Comparison of ENCODE assay signal across 20 cellular contexts in the genomic region with DNA sequence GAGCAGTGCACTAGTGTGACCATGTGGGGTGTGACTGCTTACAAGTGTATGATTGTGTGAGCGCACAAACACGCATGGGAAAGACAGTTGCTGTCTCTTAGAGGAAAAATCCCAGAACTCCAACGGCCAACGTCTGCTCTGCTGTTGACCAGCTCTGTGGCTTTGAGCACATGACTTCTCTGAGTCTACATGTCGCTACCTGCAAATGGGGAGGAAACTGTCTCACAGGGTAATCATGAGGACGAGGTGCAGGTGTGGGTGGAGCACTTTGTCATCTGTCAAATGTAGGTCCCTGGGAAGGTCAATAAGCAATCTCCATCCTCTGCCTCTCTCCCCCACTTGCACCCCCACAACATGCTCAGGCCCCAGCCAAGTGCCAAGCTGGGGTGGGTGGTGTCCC. TPM values are rescaled to one million over a fixed set of nuclear protein-coding genes. Genes with fewer than 3 reads are reported as not detected.
DNase-seq lines count a peak whose midpoint lies in the region; ATAC-seq, FAIRE-seq and TF ChIP-seq lines count a peak whose summit lies in the region.
"Had no signal": no experiment of that assay in that cellular context is flagged by ENCODE, and none has a peak within 500 bp of the region (broad histone marks: within the 10 kb centered on the region; RNA-seq: fewer than 3 reads in every experiment).

No MANE protein-coding gene starts in this region.

- H3K4me1 ChIP-seq in HEK293 (ENCODE audit: control insufficient read depth, insufficient read depth, low read length) = no peaks in the 10 kb centered on the region
- no peaks in the 10 kb centered on the region for H3K4me1 ChIP-seq in foreskin keratinocyte

- TF ChIP-seq CTCF in HEK293 (tag by site-specific recombination; IDR thresholded peaks at IDR 0.05) (no peak), endothelial cell (IDR thresholded peaks at IDR 0.05; ENCODE audit: unreplicated experiment) (no peak), foreskin keratinocyte (conservative IDR thresholded peaks at IDR 0.05) (no peak), CD14-positive monocyte (IDR thresholded peaks at IDR 0.05) (no peak), WERI-Rb-1 (IDR thresholded peaks at IDR 0.05; ENCODE audit: low read depth, low read length) (no peak)
- no peak for TF ChIP-seq CTCF in activated CD8-positive, alpha-beta T cell treated with anti-CD3 and anti-CD28 coated beads for 36 hours (IDR thresholded peaks at IDR 0.05)

- H3K36me3 ChIP-seq in HEK293 (ENCODE audit: control insufficient read depth in 2 of 2, insufficient read depth in 1 of 2, low read length in 2 of 2) (no peaks in the 10 kb centered on the region), WERI-Rb-1 (no peaks in the 10 kb centered on the region)
- H3K36me3 ChIP-seq: BE2C had no signal

- peaks cover 12% of the 10 kb centered on the region for H3K4me1 Mint-ChIP-seq in endothelial cell (ENCODE audit: unreplicated experiment)
- no peaks in the 10 kb centered on the region for H3K4me1 Mint-ChIP-seq in CD14-positive monocyte
- peaks cover 3% of the 10 kb centered on the region for H3K4me1 Mint-ChIP-seq in activated CD8-positive, alpha-beta T cell treated with anti-CD3 and anti-CD28 coated beads for 36 hours (ENCODE audit: low read depth)

- H3K27ac ChIP-seq in HEK293 (ENCODE audit: extremely low read depth, low read depth, low read length) (no peak overlapping the region), foreskin keratinocyte (no peak overlapping the region), WERI-Rb-1 (no peak overlapping the region)
- H3K27ac ChIP-seq: KMS-11 had no signal

- DNase-seq in HTR-8/SVneo (ENCODE audit: insufficient read length, low spot score) (no peak), endothelial cell (ENCODE audit: low spot score) (no peak), foreskin keratinocyte (peak; percentile 30 to 59), CD14-positive monocyte (ENCODE audit: low spot score) (no peak), WERI-Rb-1 (no peak)
- no peak for DNase-seq in activated CD8-positive, alpha-beta T cell treated with anti-CD3 and anti-CD28 coated beads for 36 hours
- DNase-seq: C1 segment of cervical spinal cord; Caco-2; CD4-positive, alpha-beta T cell; DMS79 treated with DMSO at 0.1 percent for 48 hours; GF-D8; HCEC 1CT; HFFc6 had no signal

- intact Hi-C loops in CD14-positive monocyte (cut with micrococcal nuclease) = loop anchor here (5.0 kb wide), 1 partner anchor 42 kb away; no protein-coding TSS in a partner anchor
- intact Hi-C loops in activated CD8-positive, alpha-beta T cell treated with anti-CD3 and anti-CD28 coated beads for 36 hours (cut with micrococcal nuclease) = no loop called here

- POLR2A ChIA-PET in HEK293 (lab: Yijun Ruan, JAX) = no interaction called here
- POLR2A ChIA-PET in activated CD8-positive, alpha-beta T cell treated with anti-CD3 and anti-CD28 coated beads for 36 hours (lab: Charles Lee) = interaction anchor here (0.5 kb wide), 1 partner anchor 126 kb away, joined by 3 read pairs; no protein-coding TSS in a partner anchor

- FAIRE-seq in HTR-8/SVneo (lab: Jason Lieb, UNC) = peak; percentile 49
- FAIRE-seq: D721Med, H54 had no signal

- peaks cover 6% of the 10 kb centered on the region for H3K27me3 Mint-ChIP-seq in endothelial cell (ENCODE audit: unreplicated experiment)
- H3K27me3 Mint-ChIP-seq in CD14-positive monocyte (ENCODE audit: low read depth in 3 of 3) = peaks cover 37 to 56% (median 41%) of the 10 kb centered on the region in 3 donors
- H3K27me3 Mint-ChIP-seq in activated CD8-positive, alpha-beta T cell treated with anti-CD3 and anti-CD28 coated beads for 36 hours = peaks cover 40% of the 10 kb centered on the region

- H3K27me3 ChIP-seq in foreskin keratinocyte (peaks cover 53% of the 10 kb centered on the region), WERI-Rb-1 (ENCODE audit: insufficient read depth, low read depth, severe bottlenecking) (no peaks in the 10 kb centered on the region)
- H3K27me3 ChIP-seq: BE2C had no signal

- H3K9me3 ChIP-seq in HEK293 (ENCODE audit: control insufficient read depth, insufficient read depth, low read depth, low read length) (no peaks in the 10 kb centered on the region), WERI-Rb-1 (ENCODE audit: severe bottlenecking) (no peaks in the 10 kb centered on the region)
- H3K9me3 ChIP-seq: BE2C, Caco-2 had no signal

- H3K4me3 ChIP-seq in HEK293 (ENCODE audit: low read depth, low read length) (no peak overlapping the region), WERI-Rb-1 (ENCODE audit: low read depth, low read length) (no peak overlapping the region)
- H3K4me3 ChIP-seq: GM23338 had no signal

- CTCF ChIA-PET in HEK293 (lab: Yijun Ruan, JAX) = interaction anchor here (0.7 to 16.6 kb wide), 3 partner anchors 39 to 314 kb away, joined by 3 to 506 read pairs (median 3); a partner anchor contains a TSS
- CTCF ChIA-PET in activated CD8-positive, alpha-beta T cell treated with anti-CD3 and anti-CD28 coated beads for 36 hours (lab: Charles Lee) = interaction anchor here (1.3 to 14.0 kb wide), 2 partner anchors 11 to 44 kb away, joined by 3 to 507 read pairs; no protein-coding TSS in a partner anchor

- no peak overlapping the region for H3K27ac Mint-ChIP-seq in endothelial cell (ENCODE audit: unreplicated experiment)
- peak overlapping the region in 1 of 7 donors; percentile 25 for H3K27ac Mint-ChIP-seq in CD14-positive monocyte
- no peak overlapping the region for H3K27ac Mint-ChIP-seq in activated CD8-positive, alpha-beta T cell treated with anti-CD3 and anti-CD28 coated beads for 36 hours
- H3K27ac Mint-ChIP-seq: CD4-positive, alpha-beta T cell; GM23338; HFFc6 had no signal

- H3K4me3 Mint-ChIP-seq in endothelial cell (ENCODE audit: unreplicated experiment) = peak overlapping the region; percentile 60
- peak overlapping the region in 1 of 2 donors; percentile 37 for H3K4me3 Mint-ChIP-seq in CD14-positive monocyte
- no peak overlapping the region for H3K4me3 Mint-ChIP-seq in activated CD8-positive, alpha-beta T cell treated with anti-CD3 and anti-CD28 coated beads for 36 hours
- H3K4me3 Mint-ChIP-seq: CD4-positive, alpha-beta T cell; GM23338; HFFc6 had no signal

- no peaks in the 10 kb centered on the region for H3K9me3 Mint-ChIP-seq in endothelial cell (ENCODE audit: unreplicated experiment)
- no peaks in the 10 kb centered on the region for H3K9me3 Mint-ChIP-seq in CD14-positive monocyte
- no peaks in the 10 kb centered on the region for H3K9me3 Mint-ChIP-seq in activated CD8-positive, alpha-beta T cell treated with anti-CD3 and anti-CD28 coated beads for 36 hours
- H3K9me3 Mint-ChIP-seq: CD4-positive, alpha-beta T cell; GM23338; HFFc6 had no signal

- H3K36me3 Mint-ChIP-seq in endothelial cell (ENCODE audit: low read depth, unreplicated experiment) = no peaks in the 10 kb centered on the region
- H3K36me3 Mint-ChIP-seq in CD14-positive monocyte = no peaks in the 10 kb centered on the region
- H3K36me3 Mint-ChIP-seq in activated CD8-positive, alpha-beta T cell treated with anti-CD3 and anti-CD28 coated beads for 36 hours (ENCODE audit: low read depth) = no peaks in the 10 kb centered on the region

- ATAC-seq in foreskin keratinocyte = peak; percentile 22
- no peak for ATAC-seq in activated CD8-positive, alpha-beta T cell treated with anti-CD3 and anti-CD28 coated beads for 36 hours
- ATAC-seq: GM23338 had no signal

TF ChIP-seq in HEK293, 187 proteins besides CTCF, POLR2A, EP300 and RAD21:
- TF ChIP-seq, protein P1, sequence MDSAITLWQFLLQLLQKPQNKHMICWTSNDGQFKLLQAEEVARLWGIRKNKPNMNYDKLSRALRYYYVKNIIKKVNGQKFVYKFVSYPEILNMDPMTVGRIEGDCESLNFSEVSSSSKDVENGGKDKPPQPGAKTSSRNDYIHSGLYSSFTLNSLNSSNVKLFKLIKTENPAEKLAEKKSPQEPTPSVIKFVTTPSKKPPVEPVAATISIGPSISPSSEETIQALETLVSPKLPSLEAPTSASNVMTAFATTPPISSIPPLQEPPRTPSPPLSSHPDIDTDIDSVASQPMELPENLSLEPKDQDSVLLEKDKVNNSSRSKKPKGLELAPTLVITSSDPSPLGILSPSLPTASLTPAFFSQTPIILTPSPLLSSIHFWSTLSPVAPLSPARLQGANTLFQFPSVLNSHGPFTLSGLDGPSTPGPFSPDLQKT (IDR thresholded peaks at IDR 0.05; ENCODE audit: borderline replicate concordance, low read depth, low read length) = no peak
- TF ChIP-seq EGR2 (tag by site-specific recombination; IDR thresholded peaks at IDR 0.05; ENCODE audit: low read depth) = 0 out of 2 replicates have a peak, but pooled peaks have one; percentile 23
- TF ChIP-seq PRDM1 (tag by site-specific recombination; IDR thresholded peaks at IDR 0.05) = no peak

RNA-seq across cellular contexts. Expression of a gene that starts 31.2 kb away (rescaled TPM):
- total RNA-seq in endothelial cell (ENCODE audit: unreplicated experiment) = 31.0 TPM
- not detected in 2 replicates for total RNA-seq in foreskin keratinocyte
- not detected in 2 replicates for polyA plus RNA-seq in foreskin keratinocyte
- not detected for polyA plus RNA-seq in CD14-positive monocyte
- not detected for total RNA-seq in activated CD8-positive, alpha-beta T cell treated with anti-CD3 and anti-CD28 coated beads for 36 hours
- total RNA-seq: A172; CD4-positive, alpha-beta T cell; GM23338; HFFc6 had no signal
- polyA plus RNA-seq: GM23338 had no signal

RNA-seq across cellular contexts. Expression of a gene that starts 38.1 kb away (rescaled TPM):
- total RNA-seq in endothelial cell (ENCODE audit: unreplicated experiment) = 10.6 TPM
- total RNA-seq in foreskin keratinocyte = 0.27 and 0.32 TPM in 2 replicates
- 0.26 and 0.37 TPM in 2 replicates for polyA plus RNA-seq in foreskin keratinocyte
- under 1 TPM; 0.15 to 0.53 TPM for polyA plus RNA-seq in CD14-positive monocyte
- under 1 TPM; 0.72 to 0.90 TPM for total RNA-seq in activated CD8-positive, alpha-beta T cell treated with anti-CD3 and anti-CD28 coated beads for 36 hours
- total RNA-seq: CD4-positive, alpha-beta T cell had no signal

Comparison
In these comparisons a context has a peak if more than half of its experiments do, and no peak if none do; other contexts are left out.
1. DNase-seq: peak in foreskin keratinocyte (2 of 2); none in HTR-8/SVneo (single experiment), endothelial cell (single experiment), CD14-positive monocyte (single experiment), activated CD8-positive, alpha-beta T cell treated with anti-CD3 and anti-CD28 coated beads for 36 hours (single experiment) and WERI-Rb-1 (single experiment).
2. RNA of a gene that starts 31.2 kb away (total RNA-seq): 31.0 TPM in endothelial cell (single experiment); not detected in foreskin keratinocyte and not detected in activated CD8-positive, alpha-beta T cell treated with anti-CD3 and anti-CD28 coated beads for 36 hours; every median in the first group is over 10 times any median in the second.